8 cellular contexts compared by ENCODE assay signal in genomic region chr10:69801434-69802315, GRCh38. TPM values are rescaled to one million over a fixed set of nuclear protein-coding genes. Genes with fewer than 3 reads are reported as not detected.
A peak's percentile ranks its signal among the peaks of the same experiment; 100 is the strongest.
DNase-seq lines count a peak whose midpoint lies in the region; ATAC-seq and TF ChIP-seq lines count a peak whose summit lies in the region.

COL13A1 (plus strand) TSS chr10:69801906; CDS start chr10:69802424, 518 bp downstream.

- H3K27me3 Mint-ChIP-seq in activated naive CD8-positive, alpha-beta T cell treated with anti-CD3 and anti-CD28 coated beads for 36 hours = peaks cover 72% of the 10 kb centered on the region

- intact Hi-C loops in left ventricle myocardium superior (cut with micrococcal nuclease) = loop anchor here (5.0 kb wide), 1 partner anchor 154 kb away; no protein-coding TSS in a partner anchor

- no peak for DNase-seq in BJ (ENCODE audit: low read depth)
- DNase-seq in activated naive CD8-positive, alpha-beta T cell treated with anti-CD3 and anti-CD28 coated beads for 36 hours = no peak
- peak; percentile 61 for DNase-seq in left ventricle myocardium superior

- H3K4me1 ChIP-seq in HUES6 (ENCODE audit: control insufficient read depth, insufficient read depth, low read length) (peaks cover 39% of the 10 kb centered on the region), rectal smooth muscle tissue (ENCODE audit: control insufficient read depth, insufficient read depth, low read length) (no peaks in the 10 kb centered on the region)

- no peaks in the 10 kb centered on the region for H3K9me3 Mint-ChIP-seq in activated naive CD8-positive, alpha-beta T cell treated with anti-CD3 and anti-CD28 coated beads for 36 hours

- POLR2A ChIA-PET in BJ (lab: Charles Lee) = no interaction called here

- H3K4me3 ChIP-seq in BJ (ENCODE audit: low read depth, low read length) (peak within 1 kb of the TSS; percentile 70), HUES6 (ENCODE audit: low read depth, low read length) (peak within 1 kb of the TSS; percentile 82), rectal smooth muscle tissue (ENCODE audit: low read length) (peak within 1 kb of the TSS; percentile 60)

- H3K36me3 ChIP-seq in BJ (ENCODE audit: control insufficient read depth, insufficient read depth, low read length) = no peaks in the 10 kb centered on the region
- no peaks in the 10 kb centered on the region for H3K36me3 ChIP-seq in HUES6 (ENCODE audit: control insufficient read depth, insufficient read depth, low read length)
- no peaks in the 10 kb centered on the region for H3K36me3 ChIP-seq in rectal smooth muscle tissue (ENCODE audit: control insufficient read depth, insufficient read depth, low read length)

- no peaks in the 10 kb centered on the region for H3K27me3 ChIP-seq in BJ (ENCODE audit: control insufficient read depth, insufficient read depth, low read length)
- H3K27me3 ChIP-seq in HUES6 (ENCODE audit: control insufficient read depth, insufficient read depth, low read length) = peaks cover 39% of the 10 kb centered on the region
- peaks cover 17% of the 10 kb centered on the region for H3K27me3 ChIP-seq in rectal smooth muscle tissue (ENCODE audit: control insufficient read depth, insufficient read depth, low read length)

- TF ChIP-seq POLR2A in GM18505 (IDR thresholded peaks at IDR 0.05; ENCODE audit: borderline replicate concordance, extremely low read depth, insufficient read depth, insufficient read length) = no peak

- H3K36me3 Mint-ChIP-seq in activated naive CD8-positive, alpha-beta T cell treated with anti-CD3 and anti-CD28 coated beads for 36 hours = no peaks in the 10 kb centered on the region

- H3K4me3 Mint-ChIP-seq in activated naive CD8-positive, alpha-beta T cell treated with anti-CD3 and anti-CD28 coated beads for 36 hours = peak within 1 kb of the TSS; percentile 58

- no peaks in the 10 kb centered on the region for H3K9me3 ChIP-seq in HUES6 (ENCODE audit: control insufficient read depth, insufficient read depth, low read depth, low read length)

- H3K4me1 Mint-ChIP-seq in activated naive CD8-positive, alpha-beta T cell treated with anti-CD3 and anti-CD28 coated beads for 36 hours = peaks cover 7% of the 10 kb centered on the region

- no peak within 1 kb of the TSS for H3K27ac Mint-ChIP-seq in activated naive CD8-positive, alpha-beta T cell treated with anti-CD3 and anti-CD28 coated beads for 36 hours

- H3K9ac ChIP-seq in HUES6 (ENCODE audit: low read length) (peak within 1 kb of the TSS; percentile 64), rectal smooth muscle tissue (ENCODE audit: low read length) (no peak within 1 kb of the TSS)

- peak; percentile 56 for ATAC-seq in left ventricle myocardium superior
- no peak for ATAC-seq in GM21576 (IDR thresholded peaks at IDR 0.05; ENCODE audit: unreplicated experiment)
- no peak for ATAC-seq in HG03196 (IDR thresholded peaks at IDR 0.05; ENCODE audit: unreplicated experiment)
- ATAC-seq in GM18505 (IDR thresholded peaks at IDR 0.05; ENCODE audit: unreplicated experiment) = no peak

- no peak for TF ChIP-seq CTCF in BJ (IDR thresholded peaks at IDR 0.05; ENCODE audit: insufficient read depth, low read depth, low read length)

- no peak within 1 kb of the TSS for H3K27ac ChIP-seq in HUES6 (ENCODE audit: low read depth, low read length)
- no peak within 1 kb of the TSS for H3K27ac ChIP-seq in rectal smooth muscle tissue (ENCODE audit: low read depth, low read length)

- CTCF ChIA-PET in BJ (lab: Yijun Ruan, JAX) = interaction anchor here (0.6 to 27.3 kb wide), 44 partner anchors 9 to 1841 kb away, joined by 3 to 584 read pairs (median 4); no protein-coding TSS in a partner anchor

RNA-seq across cellular contexts. Expression of gene COL13A1, which starts in this region (rescaled TPM):
- 9.8 and 11.9 TPM in 2 replicates for polyA plus RNA-seq in BJ (2011; rRNA removed)
- 2.3 and 2.9 TPM in 2 replicates for polyA minus RNA-seq in BJ (2011; rRNA and poly(A)+ RNA removed)
- total RNA-seq in activated naive CD8-positive, alpha-beta T cell treated with anti-CD3 and anti-CD28 coated beads for 36 hours = not detected
- total RNA-seq in left ventricle myocardium superior = 1.0 TPM
